22 cellular contexts compared by ENCODE assay signal in the genomic region with DNA sequence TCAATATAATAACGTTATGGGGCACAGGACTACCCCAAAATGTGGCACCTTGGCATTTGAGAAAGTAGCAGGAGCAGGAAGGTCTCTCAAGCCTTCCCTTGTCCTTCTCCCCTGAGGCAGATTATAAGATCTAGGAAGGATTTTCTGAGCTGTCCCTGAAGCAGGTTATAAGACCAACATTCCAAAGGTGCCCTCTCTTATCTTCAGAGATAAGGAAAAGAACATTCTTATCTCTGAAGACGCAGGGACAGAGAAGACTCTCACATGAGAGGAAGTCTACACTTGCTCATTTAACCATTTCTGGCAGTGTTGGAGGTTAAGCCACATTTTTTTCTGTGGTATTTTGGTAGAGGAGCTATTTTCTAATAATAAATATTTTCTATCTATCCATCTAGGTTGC.
DNase-seq lines count a peak whose midpoint lies in the region; ATAC-seq and TF ChIP-seq lines count a peak whose summit lies in the region.
"Had no signal": no experiment of that assay in that cellular context is flagged by ENCODE, and none has a peak within 500 bp of the region (broad histone marks: within the 10 kb centered on the region; RNA-seq: fewer than 3 reads in every experiment).

No MANE protein-coding gene starts in this region.

- ATAC-seq in activated naive CD8-positive, alpha-beta T cell treated with anti-CD3 and anti-CD28 coated beads, Interleukin-2, amount 50 U/mL, for 24 hours: no peak
- ATAC-seq: A549; CD8-positive, alpha-beta T cell had no signal

- no peaks in the 10 kb centered on the region for H3K36me3 ChIP-seq in mesendoderm (ENCODE audit: control insufficient read depth, insufficient read depth, low read length)
- H3K36me3 ChIP-seq: BLaER1, HAP-1 had no signal

- H3K79me1 ChIP-seq in mesendoderm (ENCODE audit: low read length): no peaks in the 10 kb centered on the region

- H3K4me3 ChIP-seq in mesendoderm (ENCODE audit: low read length): no peak overlapping the region
- H3K4me3 ChIP-seq: A549, BLaER1, HAP-1 had no signal

- H3K56ac ChIP-seq in mesendoderm (ENCODE audit: low read length): no peak overlapping the region

- peaks cover under 1% of the 10 kb centered on the region for H3K36me3 Mint-ChIP-seq in activated naive CD8-positive, alpha-beta T cell treated with anti-CD3 and anti-CD28 coated beads, Interleukin-2, amount 50 U/mL, for 24 hours (ENCODE audit: low read depth)
- no peaks in the 10 kb centered on the region for H3K36me3 Mint-ChIP-seq in type B pancreatic cell
- H3K36me3 Mint-ChIP-seq: CD4-positive, CD25-positive, alpha-beta regulatory T cell; CD8-positive, alpha-beta T cell had no signal

- no peak overlapping the region for H3K27ac Mint-ChIP-seq in activated naive CD8-positive, alpha-beta T cell treated with anti-CD3 and anti-CD28 coated beads, Interleukin-2, amount 50 U/mL, for 24 hours
- no peak overlapping the region for H3K27ac Mint-ChIP-seq in type B pancreatic cell
- H3K27ac Mint-ChIP-seq: CD4-positive, CD25-positive, alpha-beta regulatory T cell; CD8-positive, alpha-beta T cell; HFFc6 had no signal

- no peak overlapping the region for H3K27ac ChIP-seq in mesendoderm (ENCODE audit: low read depth, low read length)
- H3K27ac ChIP-seq: A549, BLaER1, C4-2B had no signal

- POLR2A ChIA-PET in GM10248 (lab: Yijun Ruan, JAX): no interaction called here

- no peak overlapping the region for H2BK5ac ChIP-seq in mesendoderm (ENCODE audit: low read length)

- no peaks in the 10 kb centered on the region for H3K79me2 ChIP-seq in mesendoderm (ENCODE audit: control insufficient read depth, insufficient read depth, low read length)

- no peak overlapping the region for H3K4me2 ChIP-seq in mesendoderm (ENCODE audit: low read length)
- H3K4me2 ChIP-seq: A549, BLaER1 had no signal

- no peaks in the 10 kb centered on the region for H3K27me3 Mint-ChIP-seq in activated naive CD8-positive, alpha-beta T cell treated with anti-CD3 and anti-CD28 coated beads, Interleukin-2, amount 50 U/mL, for 24 hours
- H3K27me3 Mint-ChIP-seq in type B pancreatic cell: no peaks in the 10 kb centered on the region
- H3K27me3 Mint-ChIP-seq: CD4-positive, CD25-positive, alpha-beta regulatory T cell had no signal

- H3K9me3 Mint-ChIP-seq in activated naive CD8-positive, alpha-beta T cell treated with anti-CD3 and anti-CD28 coated beads, Interleukin-2, amount 50 U/mL, for 24 hours: no peaks in the 10 kb centered on the region
- peaks cover 8% of the 10 kb centered on the region for H3K9me3 Mint-ChIP-seq in type B pancreatic cell
- H3K9me3 Mint-ChIP-seq: CD8-positive, alpha-beta T cell had no signal

- DNase-seq in ELF-1 (ENCODE audit: low read depth, low spot score) (peak; percentile 5), OCI-M1 (lab: John Stamatoyannopoulos, UW) (peak; percentile 11), mesendoderm (peak; percentile 64), type B pancreatic cell (ENCODE audit: extremely low spot score, unreplicated experiment) (no peak), COR-L47 (lab: John Stamatoyannopoulos, UW) (no peak), GM10248 (ENCODE audit: extremely low spot score) (no peak)
- no peak for DNase-seq in activated naive CD8-positive, alpha-beta T cell treated with anti-CD3 and anti-CD28 coated beads, Interleukin-2, amount 50 U/mL, for 24 hours
- DNase-seq: 8988T; ACHN; AML-193; CD4-positive, CD25-positive, alpha-beta regulatory T cell; CD8-positive, alpha-beta T cell; DMS 273 treated with DMSO at 0.1 percent for 48 hours; DMS79; EL; GF-D8; GOT3; HFFc6 had no signal

- TF ChIP-seq CTCF in type B pancreatic cell (conservative IDR thresholded peaks at IDR 0.05): no peak
- no peak for TF ChIP-seq CTCF in GM10248 (IDR thresholded peaks at IDR 0.05; ENCODE audit: control extremely low read depth, extremely low read depth, low read depth, missing control alignments)

- H2BK120ac ChIP-seq in mesendoderm (ENCODE audit: low read depth, low read length): no peak overlapping the region

- CTCF ChIA-PET in GM10248 (lab: Yijun Ruan, JAX): no interaction called here

- no peaks in the 10 kb centered on the region for H3K4me1 ChIP-seq in mesendoderm (ENCODE audit: control insufficient read depth, low read depth, low read length)
- H3K4me1 ChIP-seq: A549, BLaER1, HAP-1 had no signal

- no peak overlapping the region for H3K18ac ChIP-seq in mesendoderm (ENCODE audit: low read length)

- H3K4ac ChIP-seq in mesendoderm (ENCODE audit: low read depth, low read length): no peak overlapping the region

- no peak overlapping the region for H2AK5ac ChIP-seq in mesendoderm (ENCODE audit: low read length)

- H3K23ac ChIP-seq in mesendoderm (ENCODE audit: low read length): no peak overlapping the region

- no peaks in the 10 kb centered on the region for H3K4me1 Mint-ChIP-seq in activated naive CD8-positive, alpha-beta T cell treated with anti-CD3 and anti-CD28 coated beads, Interleukin-2, amount 50 U/mL, for 24 hours
- H3K4me1 Mint-ChIP-seq in type B pancreatic cell (ENCODE audit: unreplicated experiment): no peaks in the 10 kb centered on the region

- H2BK15ac ChIP-seq in mesendoderm (replicated peaks; ENCODE audit: low read depth): no peak overlapping the region

- no peak overlapping the region for H4K5ac ChIP-seq in mesendoderm (ENCODE audit: low read length)

- H3K27me3 ChIP-seq in mesendoderm (ENCODE audit: insufficient read depth, low read length, poor library complexity): no peaks in the 10 kb centered on the region

- no CpG with 5 or more reads among the region's 2 CpGs for WGBS in mesendoderm (ENCODE audit: extremely low coverage, insufficient coverage, low lambda C conversion rate)

- H4K8ac ChIP-seq in mesendoderm (ENCODE audit: low read depth, low read length): no peak overlapping the region

- H3K4me3 Mint-ChIP-seq in activated naive CD8-positive, alpha-beta T cell treated with anti-CD3 and anti-CD28 coated beads, Interleukin-2, amount 50 U/mL, for 24 hours: no peak overlapping the region
- no peak overlapping the region for H3K4me3 Mint-ChIP-seq in type B pancreatic cell
- H3K4me3 Mint-ChIP-seq: CD4-positive, CD25-positive, alpha-beta regulatory T cell; CD8-positive, alpha-beta T cell; HFFc6 had no signal

- no peak overlapping the region for H3K9ac ChIP-seq in mesendoderm (ENCODE audit: low read length)
- H3K9ac ChIP-seq: BLaER1 had no signal

Comparison
In these comparisons a context has a peak if more than half of its experiments do, and no peak if none do; other contexts are left out.
1. DNase-seq: peak in ELF-1 (single experiment), OCI-M1 (single experiment) and mesendoderm (single experiment); none in activated naive CD8-positive, alpha-beta T cell treated with anti-CD3 and anti-CD28 coated beads, Interleukin-2, amount 50 U/mL, for 24 hours (single experiment), type B pancreatic cell (single experiment), COR-L47 (single experiment) and GM10248 (single experiment).